ENCODE assay signal across 9 cellular contexts in the genomic region with DNA sequence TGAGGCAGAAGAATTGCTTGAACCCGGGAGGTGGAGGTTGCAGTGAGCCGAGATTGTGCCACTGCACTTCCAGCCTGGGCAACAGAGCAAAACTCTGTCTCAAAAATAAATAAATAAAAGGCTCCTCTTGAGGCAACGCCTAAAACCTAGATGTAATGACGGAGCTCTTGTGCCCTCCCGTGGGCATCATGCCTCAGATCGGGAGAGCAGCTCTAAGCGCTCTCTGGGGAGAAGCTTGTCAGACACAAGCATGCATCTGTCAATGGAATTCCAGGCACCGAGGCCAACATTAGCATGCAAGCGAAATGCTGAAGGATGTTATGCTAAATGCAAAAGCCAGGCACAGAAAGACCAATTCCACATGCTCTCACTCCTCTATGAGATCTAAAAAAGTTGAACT. TPM values are rescaled to one million over a fixed set of nuclear protein-coding genes. Genes with fewer than 3 reads are reported as not detected.
DNase-seq lines count a peak whose midpoint lies in the region; ATAC-seq and TF ChIP-seq lines count a peak whose summit lies in the region.
"Had no signal": no experiment of that assay in that cellular context is flagged by ENCODE, and none has a peak within 500 bp of the region (broad histone marks: within the 10 kb centered on the region; RNA-seq: fewer than 3 reads in every experiment).

No MANE protein-coding gene starts in this region.

- H3K9me3 Mint-ChIP-seq in H9: peaks cover 7 to 12% of the 10 kb centered on the region in 2 experiments; a peak in 4 of 5 replicates
- H3K9me3 Mint-ChIP-seq in activated CD8-positive, alpha-beta T cell treated with anti-CD3 and anti-CD28 coated beads, Interleukin-2, amount 10 ng/mL, durations not matched to agents 7 days and 5 days (ENCODE audit: insufficient read depth): peaks cover 5% of the 10 kb centered on the region

- no peak overlapping the region for H2BK5ac ChIP-seq in H9 (ENCODE audit: insufficient read length, low read length)
- H2BK5ac ChIP-seq in mesenchymal stem cell (ENCODE audit: low read depth, low read length, poor library complexity, severe bottlenecking): no peak overlapping the region

- no peak overlapping the region for H4K91ac ChIP-seq in H9 (ENCODE audit: insufficient read length, low read depth, low read length)
- H4K91ac ChIP-seq in mesenchymal stem cell (ENCODE audit: low read length): no peak overlapping the region

- no CpG with 5 or more reads among the region's 9 CpGs for whole genome bisulfite sequencing in H9 (ENCODE audit: extremely low coverage, insufficient read length, low lambda C conversion rate)
- 36 to 64% methylated on average over 9 of the region's 9 CpGs for WGBS in lung, 2 donors
- 38% methylated on average over 7 of the region's 9 CpGs for WGBS in mesenchymal stem cell

- H2AFZ ChIP-seq in H9 (ENCODE audit: low read length) (no peak overlapping the region), mesenchymal stem cell (ENCODE audit: low read depth, low read length) (no peak overlapping the region)

- H3K4ac ChIP-seq in H9 (ENCODE audit: low read depth, low read length) (no peak overlapping the region), mesenchymal stem cell (ENCODE audit: low read depth in 1 of 2, low read length in 2 of 2) (no peak overlapping the region)

- DNase-seq in H9 (peak; percentile 33), NCI-H524 (lab: John Stamatoyannopoulos, UW) (peak; percentile 90 to 98), T47D (ENCODE audit: low read depth in 1 of 2, low spot score in 1 of 2) (peak; percentile 23 to 76), lung (ENCODE audit: low spot score) (no peak), mesenchymal stem cell (no peak), GM10248 (ENCODE audit: extremely low spot score) (no peak)
- no peak for DNase-seq in activated CD8-positive, alpha-beta T cell treated with anti-CD3 and anti-CD28 coated beads, Interleukin-2, amount 10 ng/mL, durations not matched to agents 7 days and 5 days

- H3K4me3 Mint-ChIP-seq in H9: no peak overlapping the region
- H3K4me3 Mint-ChIP-seq in activated CD8-positive, alpha-beta T cell treated with anti-CD3 and anti-CD28 coated beads, Interleukin-2, amount 10 ng/mL, durations not matched to agents 7 days and 5 days: no peak overlapping the region

- no peak overlapping the region for H4K8ac ChIP-seq in H9 (replicated peaks; ENCODE audit: insufficient read length, low read depth, low read length)
- H4K8ac ChIP-seq in mesenchymal stem cell (ENCODE audit: low read length): no peak overlapping the region

- H2BK12ac ChIP-seq in H9 (ENCODE audit: insufficient read length, low read depth, low read length) (no peak overlapping the region), mesenchymal stem cell (ENCODE audit: low read length in 2 of 2) (no peak overlapping the region)

- no peak overlapping the region for H3K14ac ChIP-seq in H9 (ENCODE audit: insufficient read depth, low read length)
- H3K14ac ChIP-seq in mesenchymal stem cell (ENCODE audit: low read length in 2 of 2): no peak overlapping the region

- no peak for ATAC-seq in lung (ENCODE audit: insufficient read depth, low FRiP score)
- ATAC-seq in activated CD8-positive, alpha-beta T cell treated with anti-CD3 and anti-CD28 coated beads, Interleukin-2, amount 10 ng/mL, durations not matched to agents 7 days and 5 days: no peak
- ATAC-seq in GM19324 (IDR thresholded peaks at IDR 0.05; ENCODE audit: low FRiP score, unreplicated experiment): no peak

- no peak overlapping the region for H3K56ac ChIP-seq in H9 (ENCODE audit: insufficient read length, low read depth, low read length)

- H3K27ac Mint-ChIP-seq in H9: no peak overlapping the region; a peak in 1 of 7 replicates
- H3K27ac Mint-ChIP-seq in activated CD8-positive, alpha-beta T cell treated with anti-CD3 and anti-CD28 coated beads, Interleukin-2, amount 10 ng/mL, durations not matched to agents 7 days and 5 days: no peak overlapping the region

- H3K36me3 ChIP-seq in lung (ENCODE audit: control insufficient read depth in 2 of 2, insufficient read depth in 2 of 2, low read length in 2 of 2) (no peaks in the 10 kb centered on the region), mesenchymal stem cell (ENCODE audit: control insufficient read depth in 1 of 2, insufficient read depth in 2 of 2, low read depth in 1 of 2, low read length in 2 of 2) (no peaks in the 10 kb centered on the region)

- H3K4me1 Mint-ChIP-seq in H9: peaks cover 2 to 3% of the 10 kb centered on the region in 2 experiments; a peak in 3 of 4 replicates
- H3K4me1 Mint-ChIP-seq in activated CD8-positive, alpha-beta T cell treated with anti-CD3 and anti-CD28 coated beads, Interleukin-2, amount 10 ng/mL, durations not matched to agents 7 days and 5 days (ENCODE audit: low read depth): no peaks in the 10 kb centered on the region

- CTCF ChIA-PET in activated CD8-positive, alpha-beta T cell treated with anti-CD3 and anti-CD28 coated beads, Interleukin-2, amount 10 ng/mL, durations not matched to agents 7 days and 5 days (lab: Charles Lee): no interaction called here
- CTCF ChIA-PET in GM10248 (lab: Yijun Ruan, JAX): no interaction called here

- H2BK15ac ChIP-seq in H9 (ENCODE audit: low read depth, low read length) (no peak overlapping the region), mesenchymal stem cell (ENCODE audit: low read depth, poor library complexity, severe bottlenecking) (no peak overlapping the region)

- peaks cover 5% of the 10 kb centered on the region; the same call in 1 of the 2 replicates for H3K27me3 Mint-ChIP-seq in H9 (ENCODE audit: low read depth)
- peaks cover 6% of the 10 kb centered on the region for H3K27me3 Mint-ChIP-seq in activated CD8-positive, alpha-beta T cell treated with anti-CD3 and anti-CD28 coated beads, Interleukin-2, amount 10 ng/mL, durations not matched to agents 7 days and 5 days (ENCODE audit: low read depth)

- no peaks in the 10 kb centered on the region for H3K9me3 ChIP-seq in H9 (ENCODE audit: control insufficient read depth, low read depth, low read length)
- peaks cover 0 to 4% of the 10 kb centered on the region in 2 donors for H3K9me3 ChIP-seq in lung (ENCODE audit: control insufficient read depth in 2 of 2, insufficient read depth in 1 of 2, low read length in 1 of 2)
- H3K9me3 ChIP-seq in mesenchymal stem cell (ENCODE audit: control insufficient read depth, low read length): peaks cover 14% of the 10 kb centered on the region

- H3K9ac ChIP-seq in H9 (ENCODE audit: extremely low read depth, insufficient read length, low read length) (no peak overlapping the region), mesenchymal stem cell (ENCODE audit: low read length) (no peak overlapping the region)
- H3K9ac ChIP-seq: KMS-11 had no signal

- H3K18ac ChIP-seq in H9 (ENCODE audit: insufficient read length, low read depth, low read length) (no peak overlapping the region), mesenchymal stem cell (ENCODE audit: low read depth in 1 of 2, low read length in 2 of 2) (no peak overlapping the region)

- H3K27me3 ChIP-seq in H9 (ENCODE audit: insufficient read depth, low read length): no peaks in the 10 kb centered on the region
- H3K27me3 ChIP-seq in lung (ENCODE audit: control insufficient read depth, insufficient read depth): no peaks in the 10 kb centered on the region
- H3K27me3 ChIP-seq in mesenchymal stem cell (ENCODE audit: control insufficient read depth in 1 of 2, insufficient read depth in 1 of 2, low read length in 2 of 2): no peaks in the 10 kb centered on the region

- H2BK20ac ChIP-seq in H9 (ENCODE audit: low read depth, low read length, poor library complexity, severe bottlenecking): no peak overlapping the region

- H3K4me1 ChIP-seq in H9 (ENCODE audit: insufficient read depth, low read length) (no peaks in the 10 kb centered on the region), lung (ENCODE audit: control insufficient read depth in 2 of 2, insufficient read depth in 2 of 2, low read length in 2 of 2) (peaks cover 0 to 1% of the 10 kb centered on the region in 2 donors), mesenchymal stem cell (ENCODE audit: control insufficient read depth, insufficient read depth, low read depth, low read length) (no peaks in the 10 kb centered on the region)

- H3K79me1 ChIP-seq in H9 (ENCODE audit: insufficient read depth, low read depth, low read length, poor library complexity, severe bottlenecking): no peaks in the 10 kb centered on the region
- H3K79me1 ChIP-seq in mesenchymal stem cell (replicated peaks; ENCODE audit: low read length, poor library complexity, severe bottlenecking): no peaks in the 10 kb centered on the region

- H3K4me2 ChIP-seq in H9 (ENCODE audit: insufficient read depth, insufficient read length, low read length) (no peak overlapping the region), mesenchymal stem cell (ENCODE audit: low read length, poor library complexity, severe bottlenecking) (no peak overlapping the region)
- H3K4me2 ChIP-seq: KMS-11 had no signal

- H3K79me2 ChIP-seq in H9 (ENCODE audit: insufficient read depth, low read length): no peaks in the 10 kb centered on the region

- H3K23me2 ChIP-seq in H9 (ENCODE audit: insufficient read length, low read depth, low read length, poor library complexity, severe bottlenecking): no peaks in the 10 kb centered on the region

- H3K36me3 Mint-ChIP-seq in H9 (ENCODE audit: insufficient read depth in 1 of 3, low read depth in 3 of 3): no peaks in the 10 kb centered on the region; a peak in 1 of 7 replicates
- H3K36me3 Mint-ChIP-seq in activated CD8-positive, alpha-beta T cell treated with anti-CD3 and anti-CD28 coated beads, Interleukin-2, amount 10 ng/mL, durations not matched to agents 7 days and 5 days (ENCODE audit: low read depth): no peaks in the 10 kb centered on the region

- H4K5ac ChIP-seq in H9 (ENCODE audit: insufficient read length, low read depth, low read length): no peak overlapping the region

- H3K27ac ChIP-seq in H9 (ENCODE audit: insufficient read length, low read depth, low read length) (no peak overlapping the region), lung (ENCODE audit: low read depth in 1 of 2, low read length in 1 of 2) (no peak overlapping the region), mesenchymal stem cell (ENCODE audit: low read length, poor library complexity, severe bottlenecking) (no peak overlapping the region)
- H3K27ac ChIP-seq: KMS-11 had no signal

- no peak overlapping the region for H3T11ph ChIP-seq in H9 (ENCODE audit: low read length)

- in situ Hi-C loops in T47D (cut with HindIII; ENCODE audit: low pct_unique_long_range_greater_than_20kb, low sequenced_read_pairs): no loop called here

- H2BK120ac ChIP-seq in H9 (ENCODE audit: low read depth, low read length, poor library complexity, severe bottlenecking): no peak overlapping the region
- H2BK120ac ChIP-seq in mesenchymal stem cell (ENCODE audit: low read depth, low read length): no peak overlapping the region

- H3K23ac ChIP-seq in H9 (ENCODE audit: insufficient read length, low read depth, low read length) (no peak overlapping the region), mesenchymal stem cell (ENCODE audit: low read length in 2 of 2) (no peak overlapping the region)

- H3K4me3 ChIP-seq in lung (no peak overlapping the region), mesenchymal stem cell (ENCODE audit: insufficient read depth in 1 of 2, low read depth in 1 of 2, low read length in 2 of 2) (no peak overlapping the region)

- peak; percentile 66; the same call in 2 of the 3 replicates for TF ChIP-seq CTCF in H9 (conservative IDR thresholded peaks at IDR 0.05)
- peak; percentile 20 for TF ChIP-seq CTCF in lung (IDR thresholded peaks at IDR 0.05; ENCODE audit: control extremely low read depth, extremely low read depth)
- TF ChIP-seq CTCF in GM10248 (IDR thresholded peaks at IDR 0.05; ENCODE audit: control extremely low read depth, extremely low read depth, low read depth, missing control alignments): no peak

- H2AK5ac ChIP-seq in H9 (ENCODE audit: insufficient read length, low read length) (no peak overlapping the region), mesenchymal stem cell (ENCODE audit: low read length, severe bottlenecking) (no peak overlapping the region)

- no peaks in the 10 kb centered on the region for H4K20me1 ChIP-seq in H9 (ENCODE audit: control insufficient read depth, insufficient read depth, insufficient read length)

- POLR2A ChIA-PET in activated CD8-positive, alpha-beta T cell treated with anti-CD3 and anti-CD28 coated beads, Interleukin-2, amount 10 ng/mL, durations not matched to agents 7 days and 5 days (lab: Charles Lee): no interaction called here
- POLR2A ChIA-PET in GM10248 (lab: Yijun Ruan, JAX): no interaction called here

RNA-seq across cellular contexts. Expression of a gene that starts 45.6 kb away (rescaled TPM):
- total RNA-seq in H9 (2021) (17.2 and 19.5 TPM in 2 replicates), lung (10 to 100 TPM; 35.4 to 63.2 TPM)
- polyA plus RNA-seq in lung: 10 to 100 TPM; 23.5 to 24.4 TPM
- total RNA-seq in activated CD8-positive, alpha-beta T cell treated with anti-CD3 and anti-CD28 coated beads, Interleukin-2, amount 10 ng/mL, durations not matched to agents 7 days and 5 days: 10 to 100 TPM; 47.8 to 50.6 TPM
- 26.1 TPM for polyA plus RNA-seq in mesenchymal stem cell (2013, experiment 1 of 2)
- 24.1 TPM for polyA plus RNA-seq in mesenchymal stem cell (2013, experiment 2 of 2)

RNA-seq across cellular contexts. Expression of a gene that starts 55.5 kb away (rescaled TPM):
- total RNA-seq in H9 (2021) (127 and 129 TPM in 2 replicates), lung (10 to 100 TPM; 62.6 to 65.8 TPM)
- 100 to 1,000 TPM; 157 to 251 TPM for polyA plus RNA-seq in lung
- total RNA-seq in activated CD8-positive, alpha-beta T cell treated with anti-CD3 and anti-CD28 coated beads, Interleukin-2, amount 10 ng/mL, durations not matched to agents 7 days and 5 days: 100 to 1,000 TPM; 112 to 114 TPM
- polyA plus RNA-seq in mesenchymal stem cell (2013, experiment 1 of 2): 327 TPM
- polyA plus RNA-seq in mesenchymal stem cell (2013, experiment 2 of 2): 323 TPM

Comparison
In these comparisons a context has a peak if more than half of its experiments do, and no peak if none do; other contexts are left out.
1. DNase-seq: peak in H9 (single experiment), NCI-H524 (2 of 2) and T47D (2 of 2); none in lung (single experiment), activated CD8-positive, alpha-beta T cell treated with anti-CD3 and anti-CD28 coated beads, Interleukin-2, amount 10 ng/mL, durations not matched to agents 7 days and 5 days (single experiment), mesenchymal stem cell (single experiment) and GM10248 (single experiment).